In the genomic region with DNA sequence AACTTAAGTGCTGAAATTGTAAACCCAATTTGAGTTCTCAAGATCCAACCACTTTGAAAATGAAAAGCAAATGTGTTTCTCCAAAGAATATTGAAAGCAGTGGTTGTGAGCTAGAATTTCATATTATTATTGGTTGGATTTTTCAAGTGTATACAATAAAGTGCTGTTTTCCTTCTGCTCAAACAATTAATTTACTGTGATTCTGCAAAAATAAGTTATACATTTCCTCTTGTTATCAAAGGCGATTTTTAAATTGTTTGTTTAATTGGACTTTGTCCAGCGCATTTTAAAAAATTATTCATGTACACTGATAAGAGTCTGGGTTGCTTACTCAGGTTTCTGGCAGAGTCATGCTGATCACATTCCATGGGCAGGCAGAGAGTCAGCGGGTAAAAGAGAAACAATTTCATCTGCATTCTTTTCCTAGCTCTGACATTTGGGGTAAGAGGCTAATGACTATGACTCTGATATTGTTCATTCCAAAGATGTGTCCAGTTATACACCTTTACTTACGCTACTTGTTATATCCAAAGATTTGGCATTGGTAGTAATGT, we compare ENCODE assay signal across 12 cellular contexts. TPM values are rescaled to one million over a fixed set of nuclear protein-coding genes. Genes with fewer than 3 reads are reported as not detected.
A peak's percentile ranks its signal among the peaks of the same experiment; 100 is the strongest.
DNase-seq lines count a peak whose midpoint lies in the region; ATAC-seq and TF ChIP-seq lines count a peak whose summit lies in the region.
"Had no signal": no experiment of that assay in that cellular context is flagged by ENCODE, and none has a peak within 500 bp of the region (broad histone marks: within the 10 kb centered on the region; RNA-seq: fewer than 3 reads in every experiment).

No MANE protein-coding gene starts in this region.

- WGBS in mesenchymal stem cell: 16% methylated on average over 2 of the region's 4 CpGs

- no peak overlapping the region for H3K18ac ChIP-seq in mesenchymal stem cell (ENCODE audit: low read depth in 1 of 2, low read length in 2 of 2)

- H3K27ac Mint-ChIP-seq in endothelial cell (ENCODE audit: unreplicated experiment): no peak overlapping the region
- no peak overlapping the region for H3K27ac Mint-ChIP-seq in activated CD4-positive, alpha-beta memory T cell treated with anti-CD3 and anti-CD28 coated beads, Interleukin-2, amount 10 ng/mL, durations not matched to agents 7 days and 5 days
- H3K27ac Mint-ChIP-seq: natural killer cell treated with Interleukin-12 subunit alpha and Interleukin-12 subunit beta and Interleukin-15 and Interleukin-18, amount 100 ng/mL, for 72 hours had no signal

- peaks cover 51% of the 10 kb centered on the region for H3K4me1 Mint-ChIP-seq in endothelial cell (ENCODE audit: unreplicated experiment)
- H3K4me1 Mint-ChIP-seq in activated CD4-positive, alpha-beta memory T cell treated with anti-CD3 and anti-CD28 coated beads, Interleukin-2, amount 10 ng/mL, durations not matched to agents 7 days and 5 days: no peaks in the 10 kb centered on the region

- no peak overlapping the region for H2BK15ac ChIP-seq in mesenchymal stem cell (ENCODE audit: low read depth, poor library complexity, severe bottlenecking)

- no peak overlapping the region for H2AFZ ChIP-seq in mesenchymal stem cell (ENCODE audit: low read depth, low read length)

- no peak overlapping the region for H3K14ac ChIP-seq in mesenchymal stem cell (ENCODE audit: low read length in 2 of 2)

- peaks cover 18% of the 10 kb centered on the region for H3K79me1 ChIP-seq in mesenchymal stem cell (replicated peaks; ENCODE audit: low read length, poor library complexity, severe bottlenecking)

- no peaks in the 10 kb centered on the region for H3K36me3 ChIP-seq in mesenchymal stem cell (ENCODE audit: control insufficient read depth in 1 of 2, insufficient read depth in 2 of 2, low read depth in 1 of 2, low read length in 2 of 2)

- CTCF ChIA-PET in activated CD4-positive, alpha-beta memory T cell treated with anti-CD3 and anti-CD28 coated beads, Interleukin-2, amount 10 ng/mL, durations not matched to agents 7 days and 5 days (lab: Charles Lee): no interaction called here

- H3K9me3 ChIP-seq in mesenchymal stem cell (ENCODE audit: control insufficient read depth, low read length): no peaks in the 10 kb centered on the region

- H4K8ac ChIP-seq in mesenchymal stem cell (ENCODE audit: low read length): no peak overlapping the region

- ATAC-seq in Right ventricle myocardium inferior: peak; percentile 55
- ATAC-seq: natural killer cell treated with Interleukin-12 subunit alpha and Interleukin-12 subunit beta and Interleukin-15 and Interleukin-18, amount 100 ng/mL, for 72 hours had no signal

- H2BK5ac ChIP-seq in mesenchymal stem cell (ENCODE audit: low read depth, low read length, poor library complexity, severe bottlenecking): no peak overlapping the region

- no peaks in the 10 kb centered on the region for H3K4me1 ChIP-seq in mesenchymal stem cell (ENCODE audit: control insufficient read depth, insufficient read depth, low read depth, low read length)

- peak overlapping the region in 1 of 2 experiments; percentile 47 for H3K4me3 ChIP-seq in mesenchymal stem cell (ENCODE audit: insufficient read depth in 1 of 2, low read depth in 1 of 2, low read length in 2 of 2)

- intact Hi-C loops in Right ventricle myocardium inferior (cut with DNase I) (no loop called here), cardiac septum (cut with DNase I) (no loop called here)

- peak overlapping the region; percentile 23 for H3K9ac ChIP-seq in mesenchymal stem cell (ENCODE audit: low read length)

- no peaks in the 10 kb centered on the region for H3K9me3 Mint-ChIP-seq in endothelial cell (ENCODE audit: unreplicated experiment)
- H3K9me3 Mint-ChIP-seq in activated CD4-positive, alpha-beta memory T cell treated with anti-CD3 and anti-CD28 coated beads, Interleukin-2, amount 10 ng/mL, durations not matched to agents 7 days and 5 days: no peaks in the 10 kb centered on the region
- H3K9me3 Mint-ChIP-seq: H9; natural killer cell treated with Interleukin-12 subunit alpha and Interleukin-12 subunit beta and Interleukin-15 and Interleukin-18, amount 100 ng/mL, for 72 hours had no signal

- no peak overlapping the region for H4K91ac ChIP-seq in mesenchymal stem cell (ENCODE audit: low read length)

- no peaks in the 10 kb centered on the region for H3K27me3 Mint-ChIP-seq in endothelial cell (ENCODE audit: unreplicated experiment)
- H3K27me3 Mint-ChIP-seq in activated CD4-positive, alpha-beta memory T cell treated with anti-CD3 and anti-CD28 coated beads, Interleukin-2, amount 10 ng/mL, durations not matched to agents 7 days and 5 days: no peaks in the 10 kb centered on the region
- H3K27me3 Mint-ChIP-seq: natural killer cell treated with Interleukin-12 subunit alpha and Interleukin-12 subunit beta and Interleukin-15 and Interleukin-18, amount 100 ng/mL, for 72 hours had no signal

- no peak overlapping the region for H3K4me2 ChIP-seq in mesenchymal stem cell (ENCODE audit: low read length, poor library complexity, severe bottlenecking)

- H3K4ac ChIP-seq in mesenchymal stem cell (ENCODE audit: low read depth in 1 of 2, low read length in 2 of 2): no peak overlapping the region

- H2BK12ac ChIP-seq in mesenchymal stem cell (ENCODE audit: low read length in 2 of 2): no peak overlapping the region

- no peak for TF ChIP-seq CTCF in endothelial cell (IDR thresholded peaks at IDR 0.05; ENCODE audit: unreplicated experiment)

- no peaks in the 10 kb centered on the region for H3K27me3 ChIP-seq in mesenchymal stem cell (ENCODE audit: control insufficient read depth in 1 of 2, insufficient read depth in 1 of 2, low read length in 2 of 2)

- H3K36me3 Mint-ChIP-seq in endothelial cell (ENCODE audit: low read depth, unreplicated experiment): peaks cover 31% of the 10 kb centered on the region
- H3K36me3 Mint-ChIP-seq in activated CD4-positive, alpha-beta memory T cell treated with anti-CD3 and anti-CD28 coated beads, Interleukin-2, amount 10 ng/mL, durations not matched to agents 7 days and 5 days (ENCODE audit: low read depth): no peaks in the 10 kb centered on the region
- H3K36me3 Mint-ChIP-seq: natural killer cell treated with Interleukin-12 subunit alpha and Interleukin-12 subunit beta and Interleukin-15 and Interleukin-18, amount 100 ng/mL, for 72 hours had no signal

- H3K23ac ChIP-seq in mesenchymal stem cell (ENCODE audit: low read length in 2 of 2): no peak overlapping the region

- no peak overlapping the region for H2BK120ac ChIP-seq in mesenchymal stem cell (ENCODE audit: low read depth, low read length)

- no peak overlapping the region for H3K27ac ChIP-seq in mesenchymal stem cell (ENCODE audit: low read length, poor library complexity, severe bottlenecking)

- no peak for DNase-seq in Right ventricle myocardium inferior (ENCODE audit: missing footprints)
- no peak for DNase-seq in cardiac septum (ENCODE audit: low spot score)
- no peak for DNase-seq in endothelial cell (ENCODE audit: low spot score)
- peak; percentile 53 for DNase-seq in mesenchymal stem cell
- DNase-seq in activated T-cell treated with anti-CD3 and anti-CD28 coated beads for 4 hours: no peak
- no peak for DNase-seq in activated CD4-positive, alpha-beta memory T cell treated with anti-CD3 and anti-CD28 coated beads, Interleukin-2, amount 10 ng/mL, durations not matched to agents 7 days and 5 days
- DNase-seq in NCI-H1694 (lab: John Stamatoyannopoulos, UW): no peak
- DNase-seq in DMS153 treated with DMSO at 0.1 percent for 48 hours (lab: John Stamatoyannopoulos, UW; ENCODE audit: unreplicated experiment): no peak
- DNase-seq: activated CD8-positive, alpha-beta memory T cell treated with anti-CD3 and anti-CD28 coated beads for 24 hours; effector CD8-positive, alpha-beta T cell; H9 had no signal

- POLR2A ChIA-PET in activated CD4-positive, alpha-beta memory T cell treated with anti-CD3 and anti-CD28 coated beads, Interleukin-2, amount 10 ng/mL, durations not matched to agents 7 days and 5 days (lab: Charles Lee): no interaction called here

- peak overlapping the region; percentile 89 for H3K4me3 Mint-ChIP-seq in endothelial cell (ENCODE audit: unreplicated experiment)
- no peak overlapping the region for H3K4me3 Mint-ChIP-seq in activated CD4-positive, alpha-beta memory T cell treated with anti-CD3 and anti-CD28 coated beads, Interleukin-2, amount 10 ng/mL, durations not matched to agents 7 days and 5 days
- H3K4me3 Mint-ChIP-seq: natural killer cell treated with Interleukin-12 subunit alpha and Interleukin-12 subunit beta and Interleukin-15 and Interleukin-18, amount 100 ng/mL, for 72 hours had no signal

- no peak overlapping the region for H2AK5ac ChIP-seq in mesenchymal stem cell (ENCODE audit: low read length, severe bottlenecking)

RNA-seq across cellular contexts. Expression of gene FAT4, which starts 8.9 kb away (rescaled TPM):
- 6.5 TPM for total RNA-seq in Right ventricle myocardium inferior
- total RNA-seq in cardiac septum: 18.6 TPM
- total RNA-seq in endothelial cell (ENCODE audit: unreplicated experiment): 92.8 TPM
- 2.9 TPM for polyA plus RNA-seq in mesenchymal stem cell (2013, experiment 1 of 2)
- polyA plus RNA-seq in mesenchymal stem cell (2013, experiment 2 of 2): 2.8 TPM
- not detected for total RNA-seq in activated CD4-positive, alpha-beta memory T cell treated with anti-CD3 and anti-CD28 coated beads, Interleukin-2, amount 10 ng/mL, durations not matched to agents 7 days and 5 days
